In the genomic region with DNA sequence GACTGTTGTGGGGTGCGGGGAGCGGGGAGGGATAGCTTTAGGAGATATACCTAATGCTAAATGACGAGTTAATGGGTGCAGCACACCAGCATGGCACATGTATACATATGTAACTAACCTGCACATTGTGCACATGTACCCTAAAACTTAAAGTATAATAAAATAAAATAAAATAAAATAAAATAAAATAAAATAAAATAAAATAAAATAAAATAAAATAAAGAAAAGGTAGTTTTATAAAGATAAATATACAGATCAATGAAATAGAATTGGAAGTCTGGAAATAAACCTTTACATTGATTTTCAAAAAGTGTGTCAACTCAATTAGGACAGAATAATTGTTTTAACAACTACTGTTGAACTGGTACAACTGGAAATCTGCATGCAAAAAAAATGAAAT, we compare ENCODE assay signal across 3 cellular contexts. TPM values are rescaled to one million over a fixed set of nuclear protein-coding genes. Genes with fewer than 3 reads are reported as not detected.
"Had no signal": no experiment of that assay in that cellular context is flagged by ENCODE, and none has a peak within 500 bp of the region (broad histone marks: within the 10 kb centered on the region; RNA-seq: fewer than 3 reads in every experiment).

No MANE protein-coding gene starts in this region.

RNA-seq across cellular contexts. Expression of a gene that starts 8.6 kb away (rescaled TPM):
- total RNA-seq: RPMI7951, SJCRH30, SJSA1 had no signal
